Comparison of ENCODE assay signal across 20 cellular contexts in the genomic region with DNA sequence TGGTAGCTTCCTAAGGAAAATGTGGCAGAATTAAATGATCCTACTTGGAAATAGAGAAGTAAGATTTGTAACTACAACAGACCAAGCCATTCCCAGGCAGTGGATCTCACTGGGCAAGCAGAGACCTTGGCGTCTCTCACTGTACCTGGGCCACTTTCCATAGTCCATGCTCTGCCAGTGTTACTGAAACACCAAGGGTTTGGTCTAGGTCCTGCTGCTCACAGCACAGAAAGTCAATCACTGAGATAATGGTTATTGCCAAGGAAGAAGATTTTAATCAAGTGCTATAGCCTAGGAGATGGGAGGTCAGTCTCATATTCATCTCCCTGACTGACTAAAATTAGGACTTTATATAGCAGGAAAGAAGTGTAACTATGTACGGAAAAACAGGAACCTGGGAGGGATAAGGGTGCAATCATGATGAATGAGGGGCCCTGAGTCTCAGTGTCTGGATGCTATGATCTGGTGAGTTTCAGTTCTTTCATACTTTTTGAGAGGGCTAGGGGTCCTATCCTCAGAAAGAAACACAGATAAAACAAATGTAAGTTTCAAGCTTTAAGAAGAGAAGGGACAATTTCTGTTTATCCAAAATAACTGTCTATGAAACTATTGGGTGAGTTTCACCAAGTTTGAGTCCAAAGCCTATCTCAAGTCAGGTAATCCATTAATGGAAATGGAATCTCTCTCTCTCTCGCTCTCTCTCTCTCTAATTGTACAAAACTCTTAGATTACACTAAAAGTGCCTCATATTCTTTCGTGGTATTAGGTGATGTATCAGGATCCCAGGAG. TPM values are rescaled to one million over a fixed set of nuclear protein-coding genes. Genes with fewer than 3 reads are reported as not detected.
A peak's percentile ranks its signal among the peaks of the same experiment; 100 is the strongest.
DNase-seq lines count a peak whose midpoint lies in the region; ATAC-seq, FAIRE-seq and TF ChIP-seq lines count a peak whose summit lies in the region.
"Had no signal": no experiment of that assay in that cellular context is flagged by ENCODE, and none has a peak within 500 bp of the region (broad histone marks: within the 10 kb centered on the region; RNA-seq: fewer than 3 reads in every experiment).

No MANE protein-coding gene starts in this region.

- no peak for DNase-seq in T-helper 2 cell treated with Interferon-gamma antibody and Interleukin-4, amounts not matched to agents 5 μg/mL and 100 μg/mL, for 36 hours (ENCODE audit: low spot score)
- DNase-seq in T-helper 2 cell: no peak
- no peak for DNase-seq in GM12891 (ENCODE audit: insufficient read length, low spot score)
- no peak for DNase-seq in activated CD8-positive, alpha-beta T cell treated with anti-CD3 and anti-CD28 coated beads, Interleukin-2, amount 10 ng/mL, durations not matched to agents 7 days and 5 days
- no peak for DNase-seq in naive thymus-derived CD8-positive, alpha-beta T cell
- DNase-seq in midbrain (lab: John Stamatoyannopoulos, UW): no peak
- DNase-seq in left ventricle myocardium inferior: no peak
- DNase-seq: CD4-positive, CD25-positive, alpha-beta regulatory T cell; effector CD8-positive, alpha-beta T cell; hypothalamus; NCI-H2081 treated with DMSO at 0.1 percent for 48 hours had no signal

- no peaks in the 10 kb centered on the region for H3K9me3 Mint-ChIP-seq in T-helper 2 cell treated with Interferon-gamma antibody and Interleukin-4, amounts not matched to agents 5 μg/mL and 100 μg/mL, for 36 hours
- H3K9me3 Mint-ChIP-seq in activated CD8-positive, alpha-beta T cell treated with anti-CD3 and anti-CD28 coated beads, Interleukin-2, amount 10 ng/mL, durations not matched to agents 7 days and 5 days (ENCODE audit: insufficient read depth): peaks cover 4% of the 10 kb centered on the region
- H3K9me3 Mint-ChIP-seq in naive thymus-derived CD8-positive, alpha-beta T cell: no peaks in the 10 kb centered on the region

- H3K4me1 ChIP-seq in left ventricle myocardium inferior: no peaks in the 10 kb centered on the region
- H3K4me1 ChIP-seq: A549, tibial nerve had no signal

- TF ChIP-seq CTCF in left ventricle myocardium inferior (IDR thresholded peaks at IDR 0.05; ENCODE audit: borderline replicate concordance): no peak

- POLR2A ChIA-PET in activated CD8-positive, alpha-beta T cell treated with anti-CD3 and anti-CD28 coated beads, Interleukin-2, amount 10 ng/mL, durations not matched to agents 7 days and 5 days (lab: Charles Lee): interaction anchor here (0.9 to 11.8 kb wide), 6 partner anchors 12 to 41 kb away, joined by 3 to 217 read pairs (median 35); partner anchors contain the start of genes CLDND1, CPOX and GPR15
- POLR2A ChIA-PET in naive thymus-derived CD8-positive, alpha-beta T cell (lab: Charles Lee): no interaction called here

- peaks cover 83% of the 10 kb centered on the region for H3K4me1 Mint-ChIP-seq in T-helper 2 cell treated with Interferon-gamma antibody and Interleukin-4, amounts not matched to agents 5 μg/mL and 100 μg/mL, for 36 hours (ENCODE audit: low read depth)
- peaks cover 89% of the 10 kb centered on the region for H3K4me1 Mint-ChIP-seq in activated CD8-positive, alpha-beta T cell treated with anti-CD3 and anti-CD28 coated beads, Interleukin-2, amount 10 ng/mL, durations not matched to agents 7 days and 5 days (ENCODE audit: low read depth)
- peaks cover 6 to 46% (median 18%) of the 10 kb centered on the region in 4 donors for H3K4me1 Mint-ChIP-seq in naive thymus-derived CD8-positive, alpha-beta T cell

- H3K36me3 Mint-ChIP-seq in T-helper 2 cell treated with Interferon-gamma antibody and Interleukin-4, amounts not matched to agents 5 μg/mL and 100 μg/mL, for 36 hours (ENCODE audit: low read depth): peaks cover 59% of the 10 kb centered on the region
- peaks cover 71% of the 10 kb centered on the region for H3K36me3 Mint-ChIP-seq in activated CD8-positive, alpha-beta T cell treated with anti-CD3 and anti-CD28 coated beads, Interleukin-2, amount 10 ng/mL, durations not matched to agents 7 days and 5 days (ENCODE audit: low read depth)
- no peaks in the 10 kb centered on the region for H3K36me3 Mint-ChIP-seq in naive thymus-derived CD8-positive, alpha-beta T cell

- H3K4me3 ChIP-seq in left ventricle myocardium inferior: no peak overlapping the region
- H3K4me3 ChIP-seq: A549, tibial nerve had no signal

- peak overlapping the region; percentile 83 for H3K4me3 Mint-ChIP-seq in T-helper 2 cell treated with Interferon-gamma antibody and Interleukin-4, amounts not matched to agents 5 μg/mL and 100 μg/mL, for 36 hours
- peak overlapping the region; percentile 89 for H3K4me3 Mint-ChIP-seq in activated CD8-positive, alpha-beta T cell treated with anti-CD3 and anti-CD28 coated beads, Interleukin-2, amount 10 ng/mL, durations not matched to agents 7 days and 5 days
- peak overlapping the region in 1 of 10 donors; percentile 8 for H3K4me3 Mint-ChIP-seq in naive thymus-derived CD8-positive, alpha-beta T cell

- H3K27me3 Mint-ChIP-seq in T-helper 2 cell treated with Interferon-gamma antibody and Interleukin-4, amounts not matched to agents 5 μg/mL and 100 μg/mL, for 36 hours (ENCODE audit: low read depth): no peaks in the 10 kb centered on the region
- H3K27me3 Mint-ChIP-seq in activated CD8-positive, alpha-beta T cell treated with anti-CD3 and anti-CD28 coated beads, Interleukin-2, amount 10 ng/mL, durations not matched to agents 7 days and 5 days (ENCODE audit: low read depth): no peaks in the 10 kb centered on the region
- no peaks in the 10 kb centered on the region for H3K27me3 Mint-ChIP-seq in naive thymus-derived CD8-positive, alpha-beta T cell

- H3K9me3 ChIP-seq in left ventricle myocardium inferior (replicated peaks): no peaks in the 10 kb centered on the region
- H3K9me3 ChIP-seq: A549, tibial nerve had no signal

- intact Hi-C loops in left ventricle myocardium inferior (cut with micrococcal nuclease): no loop called here

- peak overlapping the region; percentile 95 for H3K27ac Mint-ChIP-seq in T-helper 2 cell treated with Interferon-gamma antibody and Interleukin-4, amounts not matched to agents 5 μg/mL and 100 μg/mL, for 36 hours
- peak overlapping the region; percentile 97 for H3K27ac Mint-ChIP-seq in activated CD8-positive, alpha-beta T cell treated with anti-CD3 and anti-CD28 coated beads, Interleukin-2, amount 10 ng/mL, durations not matched to agents 7 days and 5 days
- H3K27ac Mint-ChIP-seq in naive thymus-derived CD8-positive, alpha-beta T cell: peak overlapping the region in 6 of 10 donors; percentile 2 to 75 (median 24)

- H3K27ac ChIP-seq in left ventricle myocardium inferior (replicated peaks): no peak overlapping the region
- H3K27ac ChIP-seq: A549 had no signal

- CTCF ChIA-PET in activated CD8-positive, alpha-beta T cell treated with anti-CD3 and anti-CD28 coated beads, Interleukin-2, amount 10 ng/mL, durations not matched to agents 7 days and 5 days (lab: Charles Lee): interaction anchor here (1.4 to 6.6 kb wide), 3 partner anchors 11 to 31 kb away, joined by 3 to 36 read pairs (median 6); partner anchors contain the start of gene CLDND1

- no peaks in the 10 kb centered on the region for H3K36me3 ChIP-seq in left ventricle myocardium inferior
- H3K36me3 ChIP-seq: tibial nerve had no signal

- peak; percentile 82 for FAIRE-seq in GM12891 (lab: Jason Lieb, UNC)
- FAIRE-seq: A549, H54 had no signal

- peaks cover 1% of the 10 kb centered on the region for H3K27me3 ChIP-seq in left ventricle myocardium inferior (ENCODE audit: low read depth)
- H3K27me3 ChIP-seq: tibial nerve had no signal

- no peak for ATAC-seq in activated CD8-positive, alpha-beta T cell treated with anti-CD3 and anti-CD28 coated beads, Interleukin-2, amount 10 ng/mL, durations not matched to agents 7 days and 5 days
- no peak for ATAC-seq in naive thymus-derived CD8-positive, alpha-beta T cell
- ATAC-seq in GM21737 (IDR thresholded peaks at IDR 0.05; ENCODE audit: unreplicated experiment): no peak
- ATAC-seq: A549, sciatic nerve had no signal

- TF ChIP-seq POLR2A in GM12891 (IDR thresholded peaks at IDR 0.05; ENCODE audit: low read depth, low read length): no peak; the same call in 1 of the 2 replicates

TF ChIP-seq in GM12891, 5 proteins besides CTCF, POLR2A, EP300 and RAD21:
- peak; percentile 50 for TF ChIP-seq TAF1 (IDR thresholded peaks at IDR 0.05; ENCODE audit: low read depth, low read length)
- TF ChIP-seq POLR2AphosphoS5 (IDR thresholded peaks at IDR 0.05; ENCODE audit: low read depth, low read length): peak; percentile 25; the same call in 1 of the 2 replicates
- TF ChIP-seq SPI1 (IDR thresholded peaks at IDR 0.05; ENCODE audit: low read depth, low read length): peak; percentile 22; the same call in 1 of the 2 replicates
- no peak for TF ChIP-seq PAX5 (IDR thresholded peaks at IDR 0.05; ENCODE audit: insufficient read depth, low read length, severe bottlenecking)

RNA-seq across cellular contexts. Expression of gene GPR15, which starts 20.6 kb away (rescaled TPM):
- polyA plus RNA-seq in GM12891 (2012; ENCODE audit: low read depth, missing spikeins): 77.2 TPM
- total RNA-seq in activated CD8-positive, alpha-beta T cell treated with anti-CD3 and anti-CD28 coated beads, Interleukin-2, amount 10 ng/mL, durations not matched to agents 7 days and 5 days: 10 to 100 TPM; 18.9 to 19.7 TPM
- 10 to 100 TPM in 1 of 2 experiments, 1 to 10 TPM in 1; 9.1 to 10.8 TPM for total RNA-seq in naive thymus-derived CD8-positive, alpha-beta T cell
- polyA plus RNA-seq in naive thymus-derived CD8-positive, alpha-beta T cell: 1 to 10 TPM in 1 of 3 donors, under 1 TPM in 2; 0.41 to 2.0 (median 0.48) TPM
- not detected for total RNA-seq in left ventricle myocardium inferior
- total RNA-seq: HT-29, osteoblast, tibial nerve had no signal
- polyA plus RNA-seq: A549 had no signal

RNA-seq across cellular contexts. Expression of gene CLDND1, which starts 29.7 kb away (rescaled TPM):
- 94.1 TPM for polyA plus RNA-seq in GM12891 (2012; ENCODE audit: low read depth, missing spikeins)
- total RNA-seq in activated CD8-positive, alpha-beta T cell treated with anti-CD3 and anti-CD28 coated beads, Interleukin-2, amount 10 ng/mL, durations not matched to agents 7 days and 5 days: 100 to 1,000 TPM; 410 to 414 TPM
- 100 to 1,000 TPM; 159 to 176 TPM for total RNA-seq in naive thymus-derived CD8-positive, alpha-beta T cell
- polyA plus RNA-seq in naive thymus-derived CD8-positive, alpha-beta T cell: 10 to 100 TPM; 41.9 to 78.4 (median 49.1) TPM
- total RNA-seq in left ventricle myocardium inferior: 69.9 TPM

RNA-seq across cellular contexts. Expression of gene CPOX, which starts 41.0 kb away (rescaled TPM):
- 71.3 TPM for polyA plus RNA-seq in GM12891 (2012; ENCODE audit: low read depth, missing spikeins)
- 10 to 100 TPM; 63.8 to 65.3 TPM for total RNA-seq in activated CD8-positive, alpha-beta T cell treated with anti-CD3 and anti-CD28 coated beads, Interleukin-2, amount 10 ng/mL, durations not matched to agents 7 days and 5 days
- 10 to 100 TPM; 24.5 to 27.1 TPM for total RNA-seq in naive thymus-derived CD8-positive, alpha-beta T cell
- polyA plus RNA-seq in naive thymus-derived CD8-positive, alpha-beta T cell: 1 to 10 TPM; 2.4 to 3.4 (median 2.6) TPM
- total RNA-seq in left ventricle myocardium inferior: 12.8 TPM

RNA-seq across cellular contexts. Expression of gene OR5K2, which starts 54.9 kb away (rescaled TPM):
- not detected for polyA plus RNA-seq in GM12891 (2012; ENCODE audit: low read depth, missing spikeins)
- not detected for total RNA-seq in activated CD8-positive, alpha-beta T cell treated with anti-CD3 and anti-CD28 coated beads, Interleukin-2, amount 10 ng/mL, durations not matched to agents 7 days and 5 days
- total RNA-seq in naive thymus-derived CD8-positive, alpha-beta T cell: not detected
- polyA plus RNA-seq in naive thymus-derived CD8-positive, alpha-beta T cell: not detected
- not detected for total RNA-seq in left ventricle myocardium inferior
- total RNA-seq: CD4-positive, CD25-positive, alpha-beta regulatory T cell; HT-29; M059J; mucosa of gallbladder; osteoblast; sciatic nerve; tibial nerve had no signal
- polyA plus RNA-seq: A549; CD4-positive, CD25-positive, alpha-beta regulatory T cell had no signal

Comparison
In these comparisons a context has a peak if more than half of its experiments do, and no peak if none do; other contexts are left out.
1. H3K27ac Mint-ChIP-seq: peak in every context shown above with its lines; median percentile 97 in activated CD8-positive, alpha-beta T cell treated with anti-CD3 and anti-CD28 coated beads, Interleukin-2, amount 10 ng/mL, durations not matched to agents 7 days and 5 days; 95 in T-helper 2 cell treated with Interferon-gamma antibody and Interleukin-4, amounts not matched to agents 5 μg/mL and 100 μg/mL, for 36 hours; 24 in naive thymus-derived CD8-positive, alpha-beta T cell.